Comparison of ENCODE assay signal across 8 cellular contexts in the genomic region with DNA sequence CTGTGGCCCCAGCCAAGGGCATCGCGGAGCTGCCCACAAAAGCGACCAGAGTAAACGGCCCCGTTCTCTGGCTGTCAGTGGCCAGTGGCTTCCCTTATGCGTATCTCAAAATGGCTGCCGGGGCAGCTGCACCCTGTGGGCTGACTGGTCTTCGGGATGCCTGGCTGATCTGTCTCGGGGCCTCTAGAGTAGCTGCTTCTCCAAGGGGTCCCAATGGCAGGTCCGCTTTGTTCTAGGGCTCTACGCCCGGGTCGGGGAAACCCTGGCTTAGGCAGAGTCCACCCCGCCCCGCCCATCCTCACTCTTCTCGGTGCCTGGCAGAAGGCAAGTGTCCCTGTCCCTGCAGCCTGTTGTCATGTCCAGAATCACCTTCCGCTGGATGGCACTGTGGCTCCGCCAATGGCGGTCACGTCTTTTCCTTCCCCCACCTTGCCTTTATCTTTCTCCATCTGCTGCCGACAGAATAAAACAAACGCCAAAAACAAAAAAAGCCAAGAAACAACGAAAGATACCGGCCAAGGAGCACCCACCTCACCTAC. TPM values are rescaled to one million over a fixed set of nuclear protein-coding genes. Genes with fewer than 3 reads are reported as not detected.
A peak's percentile ranks its signal among the peaks of the same experiment; 100 is the strongest.
DNase-seq lines count a peak whose midpoint lies in the region; ATAC-seq and TF ChIP-seq lines count a peak whose summit lies in the region.
"Not testable (repeated sequence)": the region's sequence is repeated elsewhere in the genome, so short reads cannot be mapped to it uniquely, and the experiment has no call there.

No MANE protein-coding gene starts in this region.

- not testable (repeated sequence) for H3K9me3 ChIP-seq in gastroesophageal sphincter, psoas muscle

- not testable (repeated sequence) for H3K4me1 ChIP-seq in gastroesophageal sphincter, psoas muscle

- TF ChIP-seq POLR2A in gastroesophageal sphincter (IDR thresholded peaks at IDR 0.05) = not testable (repeated sequence)

- H3K27me3 ChIP-seq in gastroesophageal sphincter; psoas muscle (ENCODE audit: insufficient read depth in 3 of 3, low read length in 2 of 3): not testable (repeated sequence)

- not testable (repeated sequence) for H3K36me3 ChIP-seq in gastroesophageal sphincter; psoas muscle (ENCODE audit: insufficient read depth in 1 of 2, low read depth in 1 of 2)

- not testable (repeated sequence) for DNase-seq in psoas muscle

- not testable (repeated sequence) for H3K27ac ChIP-seq in gastroesophageal sphincter, psoas muscle

- not testable (repeated sequence) for TF ChIP-seq CTCF in gastroesophageal sphincter (IDR thresholded peaks at IDR 0.05); psoas muscle (IDR thresholded peaks at IDR 0.05)

- no CpG with 5 or more reads among the region's 24 CpGs for WGBS in gastroesophageal sphincter (ENCODE audit: low coverage in 1 of 2), 2 donors
- no CpG with 5 or more reads among the region's 24 CpGs for WGBS in psoas muscle, 3 donors

- intact Hi-C loops in psoas muscle (cut with DNase I) = not testable (repeated sequence)

- not testable (repeated sequence) for H3K4me3 ChIP-seq in gastroesophageal sphincter, psoas muscle

- TF ChIP-seq EP300 in gastroesophageal sphincter (IDR thresholded peaks at IDR 0.05) = not testable (repeated sequence)

- ATAC-seq in GM18499 (IDR thresholded peaks at IDR 0.05; ENCODE audit: insufficient read depth, unreplicated experiment) (peak; percentile 14), GM18873 (IDR thresholded peaks at IDR 0.05; ENCODE audit: low FRiP score, unreplicated experiment) (peak; percentile 32), GM19463 (IDR thresholded peaks at IDR 0.05; ENCODE audit: unreplicated experiment) (peak; percentile 39), GM21786 (IDR thresholded peaks at IDR 0.05; ENCODE audit: unreplicated experiment) (peak; percentile 25), HG02970 (IDR thresholded peaks at IDR 0.05; ENCODE audit: low FRiP score, unreplicated experiment) (peak; percentile 32), HG03378 (IDR thresholded peaks at IDR 0.05; ENCODE audit: unreplicated experiment) (peak; percentile 34), gastroesophageal sphincter (peak; percentile 75), psoas muscle (peak; percentile 70 to 77 (median 72))

RNA-seq across cellular contexts. Expression of a gene that starts 44.5 kb away (rescaled TPM):
- total RNA-seq in gastroesophageal sphincter = 10 to 100 TPM in 3 of 4 donors, 1 to 10 TPM in 1; 6.6 to 16.0 (median 12.0) TPM
- total RNA-seq in psoas muscle = 10 to 100 TPM in 2 of 4 donors, 1 to 10 TPM in 2; 5.3 to 15.6 (median 8.5) TPM
- polyA plus RNA-seq in psoas muscle = 1 to 10 TPM; 5.2 to 7.7 (median 6.5) TPM

Comparison
In these comparisons a context has a peak if more than half of its experiments do, and no peak if none do; other contexts are left out.
1. ATAC-seq: peak in every context shown above with its lines; median percentile 75 in gastroesophageal sphincter; 72 in psoas muscle; 39 in GM19463; 34 in HG03378; 32 in GM18873; 32 in HG02970; 25 in GM21786; 14 in GM18499.